In the genomic region with DNA sequence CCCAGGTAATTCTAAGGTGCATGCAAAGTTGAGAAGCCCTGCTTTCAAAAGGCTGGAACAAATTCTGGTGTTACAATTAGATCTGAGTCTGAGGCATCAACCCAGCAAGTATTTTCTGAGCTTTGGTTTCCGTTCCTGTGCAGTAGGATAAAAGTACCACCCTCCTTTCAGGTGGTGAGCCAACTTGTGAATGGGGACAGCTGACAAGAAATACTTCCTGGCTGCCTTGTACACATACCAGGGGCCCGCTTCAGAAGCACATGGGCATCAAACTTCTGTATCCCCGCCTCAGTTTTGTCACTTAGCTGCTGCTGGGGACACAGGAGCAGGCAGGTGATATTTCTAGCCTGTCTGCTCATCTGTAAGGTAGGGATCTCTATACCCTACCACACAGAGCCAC, we compare ENCODE assay signal across 24 cellular contexts.
DNase-seq lines count a peak whose midpoint lies in the region; ATAC-seq lines count a peak whose summit lies in the region.
"Had no signal": no experiment of that assay in that cellular context is flagged by ENCODE, and none has a peak within 500 bp of the region (broad histone marks: within the 10 kb centered on the region; RNA-seq: fewer than 3 reads in every experiment).

No MANE protein-coding gene starts in this region.

- ATAC-seq in activated CD4-positive, alpha-beta T cell treated with anti-CD3 and anti-CD28 coated beads for 36 hours = peak; percentile 75
- peak; percentile 54 to 80 for ATAC-seq in CD4-positive, CD25-positive, alpha-beta regulatory T cell (ENCODE audit: low read depth in 2 of 2)
- peak; percentile 66 to 89 (median 78) for ATAC-seq in T-cell (replicated peaks in 1 of 4)
- ATAC-seq in central memory CD8-positive, alpha-beta T cell (replicated peaks; ENCODE audit: extremely low read depth, poor library complexity, severe bottlenecking) = peak; percentile 46
- ATAC-seq: heart left ventricle, Panc1 had no signal

- H3K4me1 Mint-ChIP-seq in activated CD4-positive, alpha-beta T cell treated with anti-CD3 and anti-CD28 coated beads for 36 hours = peaks cover 42% of the 10 kb centered on the region
- peaks cover 17 to 62% (median 41%) of the 10 kb centered on the region in 4 donors for H3K4me1 Mint-ChIP-seq in CD4-positive, CD25-positive, alpha-beta regulatory T cell
- peaks cover 37 to 46% (median 44%) of the 10 kb centered on the region in 3 donors for H3K4me1 Mint-ChIP-seq in T-cell
- H3K4me1 Mint-ChIP-seq in central memory CD8-positive, alpha-beta T cell = peaks cover 9% of the 10 kb centered on the region

- CTCF ChIA-PET in activated CD4-positive, alpha-beta T cell treated with anti-CD3 and anti-CD28 coated beads for 36 hours (lab: Charles Lee) = interaction anchor here (1.0 kb wide), 1 partner anchor 8 kb away, joined by 4 read pairs; no protein-coding TSS in a partner anchor
- CTCF ChIA-PET in T-cell (lab: Charles Lee) = no interaction called here

- H3K36me3 Mint-ChIP-seq in activated CD4-positive, alpha-beta T cell treated with anti-CD3 and anti-CD28 coated beads for 36 hours (ENCODE audit: low read depth) = peaks cover 1% of the 10 kb centered on the region
- peaks cover 7% of the 10 kb centered on the region for H3K36me3 Mint-ChIP-seq in CD4-positive, CD25-positive, alpha-beta regulatory T cell
- peaks cover 5% of the 10 kb centered on the region for H3K36me3 Mint-ChIP-seq in T-cell
- H3K36me3 Mint-ChIP-seq in central memory CD8-positive, alpha-beta T cell (ENCODE audit: insufficient read depth) = no peaks in the 10 kb centered on the region
- H3K36me3 Mint-ChIP-seq: brain had no signal

- intact Hi-C loops in activated CD4-positive, alpha-beta T cell treated with anti-CD3 and anti-CD28 coated beads for 36 hours (cut with DNase I, micrococcal nuclease) = no loop called here

- peak overlapping the region; percentile 63 for H3K27ac Mint-ChIP-seq in activated CD4-positive, alpha-beta T cell treated with anti-CD3 and anti-CD28 coated beads for 36 hours
- H3K27ac Mint-ChIP-seq in CD4-positive, CD25-positive, alpha-beta regulatory T cell = peak overlapping the region in 2 of 3 donors; percentile 57 to 60
- H3K27ac Mint-ChIP-seq in T-cell = no peak overlapping the region
- no peak overlapping the region for H3K27ac Mint-ChIP-seq in central memory CD8-positive, alpha-beta T cell (ENCODE audit: low read depth)

- H3K9me3 Mint-ChIP-seq in activated CD4-positive, alpha-beta T cell treated with anti-CD3 and anti-CD28 coated beads for 36 hours (ENCODE audit: low read depth) = no peaks in the 10 kb centered on the region
- peaks cover 0 to 2% (median 0%) of the 10 kb centered on the region in 7 donors for H3K9me3 Mint-ChIP-seq in CD4-positive, CD25-positive, alpha-beta regulatory T cell
- no peaks in the 10 kb centered on the region for H3K9me3 Mint-ChIP-seq in T-cell
- H3K9me3 Mint-ChIP-seq in central memory CD8-positive, alpha-beta T cell = no peaks in the 10 kb centered on the region

- POLR2A ChIA-PET in activated CD4-positive, alpha-beta T cell treated with anti-CD3 and anti-CD28 coated beads for 36 hours (lab: Charles Lee) = interaction anchor here (0.8 kb wide), 1 partner anchor 12 kb away, joined by 4 read pairs; no protein-coding TSS in a partner anchor
- POLR2A ChIA-PET in T-cell (lab: Charles Lee) = no interaction called here

- H3K27me3 Mint-ChIP-seq in activated CD4-positive, alpha-beta T cell treated with anti-CD3 and anti-CD28 coated beads for 36 hours = no peaks in the 10 kb centered on the region
- H3K27me3 Mint-ChIP-seq in CD4-positive, CD25-positive, alpha-beta regulatory T cell = no peaks in the 10 kb centered on the region
- no peaks in the 10 kb centered on the region for H3K27me3 Mint-ChIP-seq in T-cell
- no peaks in the 10 kb centered on the region for H3K27me3 Mint-ChIP-seq in central memory CD8-positive, alpha-beta T cell

- no peak overlapping the region for H3K4me3 Mint-ChIP-seq in activated CD4-positive, alpha-beta T cell treated with anti-CD3 and anti-CD28 coated beads for 36 hours
- H3K4me3 Mint-ChIP-seq in CD4-positive, CD25-positive, alpha-beta regulatory T cell = no peak overlapping the region
- no peak overlapping the region for H3K4me3 Mint-ChIP-seq in T-cell
- no peak overlapping the region for H3K4me3 Mint-ChIP-seq in central memory CD8-positive, alpha-beta T cell
- H3K4me3 Mint-ChIP-seq: brain had no signal

- H3K4me1 ChIP-seq in CD4-positive, CD25-positive, alpha-beta regulatory T cell (ENCODE audit: control insufficient read depth, insufficient read depth, low read length, poor library complexity, severe bottlenecking) = peaks cover 26% of the 10 kb centered on the region
- no peaks in the 10 kb centered on the region for H3K4me1 ChIP-seq in effector memory CD4-positive, alpha-beta T cell (ENCODE audit: control insufficient read depth, insufficient read depth, low read length, poor library complexity, severe bottlenecking)
- H3K4me1 ChIP-seq: SJSA1, transverse colon had no signal

- H3K9me3 ChIP-seq in CD4-positive, CD25-positive, alpha-beta regulatory T cell (ENCODE audit: control insufficient read depth in 2 of 2, low read length in 2 of 2) = no peaks in the 10 kb centered on the region
- no peaks in the 10 kb centered on the region for H3K9me3 ChIP-seq in effector memory CD4-positive, alpha-beta T cell (ENCODE audit: control insufficient read depth, low read length)
- H3K9me3 ChIP-seq: heart left ventricle, SJSA1, transverse colon had no signal

- H3K27ac ChIP-seq in CD4-positive, CD25-positive, alpha-beta regulatory T cell (ENCODE audit: insufficient read depth, low read length, poor library complexity, severe bottlenecking) = peak overlapping the region; percentile 1
- no peak overlapping the region for H3K27ac ChIP-seq in effector memory CD4-positive, alpha-beta T cell (ENCODE audit: insufficient read depth, low read length, poor library complexity, severe bottlenecking)
- H3K27ac ChIP-seq: 22Rv1, GM23248, heart left ventricle, SJSA1, transverse colon had no signal

- H3K27me3 ChIP-seq in CD4-positive, CD25-positive, alpha-beta regulatory T cell (ENCODE audit: control insufficient read depth, insufficient read depth, low read length) = no peaks in the 10 kb centered on the region
- H3K27me3 ChIP-seq in effector memory CD4-positive, alpha-beta T cell (replicated peaks; ENCODE audit: control insufficient read depth, insufficient read depth, low read length, poor library complexity, severe bottlenecking) = no peaks in the 10 kb centered on the region
- H3K27me3 ChIP-seq: heart left ventricle, SJSA1, transverse colon had no signal

- H3K36me3 ChIP-seq in CD4-positive, CD25-positive, alpha-beta regulatory T cell (ENCODE audit: control insufficient read depth, insufficient read depth, low read length) = no peaks in the 10 kb centered on the region
- no peaks in the 10 kb centered on the region for H3K36me3 ChIP-seq in effector memory CD4-positive, alpha-beta T cell (ENCODE audit: control insufficient read depth, insufficient read depth, low read length)
- H3K36me3 ChIP-seq: heart left ventricle, SJSA1, transverse colon had no signal

- DNase-seq in activated CD4-positive, alpha-beta T cell treated with anti-CD3 and anti-CD28 coated beads for 36 hours = no peak
- no peak for DNase-seq in activated CD4-positive, alpha-beta T cell treated with anti-CD3 and anti-CD28 coated beads, Interleukin-2, amount 50 U/mL, for 1 hour
- peak in 2 of 3 donors; percentile 27 to 86 for DNase-seq in CD4-positive, CD25-positive, alpha-beta regulatory T cell
- peak in 10 of 34 experiments; percentile 5 to 33 (median 15) for DNase-seq in T-cell
- no peak for DNase-seq in central memory CD8-positive, alpha-beta T cell (ENCODE audit: low spot score in 2 of 2)
- DNase-seq in effector memory CD4-positive, alpha-beta T cell = no peak
- DNase-seq in RKO (ENCODE audit: low spot score) = no peak
- DNase-seq in HCEC 1CT = no peak
- DNase-seq: activated CD4-positive, alpha-beta T cell treated with anti-CD3 and anti-CD28 coated beads, Interleukin-2, amount 50 U/mL, for 4 hours; effector CD4-positive, alpha-beta T cell; foreskin fibroblast; GF-D8; GM23248; KG1; NCI-H146; NCI-H510A treated with DMSO at 0.1 percent for 48 hours; nucleus accumbens; stimulated activated CD8-positive, alpha-beta memory T cell treated with anti-CD3 and anti-CD28 coated beads, Interleukin-4, amount 100 ng/mL, for 48 hours; transverse colon had no signal

- H3K4me3 ChIP-seq in CD4-positive, CD25-positive, alpha-beta regulatory T cell (ENCODE audit: low read depth, low read length) = no peak overlapping the region
- H3K4me3 ChIP-seq in effector memory CD4-positive, alpha-beta T cell (ENCODE audit: insufficient read depth, low read depth, low read length, poor library complexity, severe bottlenecking) = no peak overlapping the region
- H3K4me3 ChIP-seq: GM23248, heart left ventricle, SJSA1, transverse colon had no signal

Comparison
In these comparisons a context has a peak if more than half of its experiments do, and no peak if none do; other contexts are left out.
1. DNase-seq: peak in CD4-positive, CD25-positive, alpha-beta regulatory T cell (2 of 3); none in activated CD4-positive, alpha-beta T cell treated with anti-CD3 and anti-CD28 coated beads for 36 hours (single experiment), activated CD4-positive, alpha-beta T cell treated with anti-CD3 and anti-CD28 coated beads, Interleukin-2, amount 50 U/mL, for 1 hour (single experiment), central memory CD8-positive, alpha-beta T cell (0 of 2), effector memory CD4-positive, alpha-beta T cell (0 of 3), RKO (single experiment) and HCEC 1CT (single experiment).
2. H3K27ac Mint-ChIP-seq: peak in activated CD4-positive, alpha-beta T cell treated with anti-CD3 and anti-CD28 coated beads for 36 hours (single experiment) and CD4-positive, CD25-positive, alpha-beta regulatory T cell (2 of 3); none in T-cell (0 of 2) and central memory CD8-positive, alpha-beta T cell (single experiment).
3. Peak in every context shown above with its lines, with median percentiles within 50 percentile points of each other: ATAC-seq.